ENCODE assay signal across 1 cellular context in genomic region chr2:69615969-69616368, GRCh38.
TF ChIP-seq lines count a peak whose summit lies in the region.

No MANE protein-coding gene starts in this region.

TF ChIP-seq in HCT116, 20 proteins besides CTCF, POLR2A, EP300 and RAD21 (continued from another document):
- TF ChIP-seq SIN3A (IDR thresholded peaks at IDR 0.05; ENCODE audit: low read depth) (no peak), YY1 (IDR thresholded peaks at IDR 0.05; ENCODE audit: extremely low read depth, insufficient replicate concordance, low read depth, low read length) (no peak), EZH2phosphoT487 (IDR thresholded peaks at IDR 0.05; ENCODE audit: borderline replicate concordance) (no peak), ELF1 (IDR thresholded peaks at IDR 0.05; ENCODE audit: borderline replicate concordance, low read depth) (no peak), POLR2AphosphoS5 (IDR thresholded peaks at IDR 0.05; ENCODE audit: low read depth, low read length) (no peak)
